Comparison of ENCODE assay signal across 24 cellular contexts in genomic region chr10:109103278-109103677, GRCh38.
DNase-seq lines count a peak whose midpoint lies in the region; ATAC-seq, FAIRE-seq and TF ChIP-seq lines count a peak whose summit lies in the region.
"Had no signal": no experiment of that assay in that cellular context is flagged by ENCODE, and none has a peak within 500 bp of the region (broad histone marks: within the 10 kb centered on the region; RNA-seq: fewer than 3 reads in every experiment).

No MANE protein-coding gene starts in this region.

- no peak overlapping the region for H3K4me2 ChIP-seq in neuronal stem cell (ENCODE audit: insufficient read depth, low read length, poor library complexity, severe bottlenecking)
- H3K4me2 ChIP-seq: BLaER1 had no signal

- H3K4ac ChIP-seq in neuronal stem cell (ENCODE audit: low read length), result no peak overlapping the region

- CTCF ChIA-PET in WTC11 (lab: Charles Lee), result no interaction called here

- H3K36me3 ChIP-seq in small intestine (ENCODE audit: control insufficient read depth in 2 of 2, insufficient read depth in 2 of 2, low read length in 2 of 2) (no peaks in the 10 kb centered on the region), neuronal stem cell (replicated peaks in 1 of 2; ENCODE audit: control insufficient read depth in 2 of 2, insufficient read depth in 2 of 2, low read length in 2 of 2) (no peaks in the 10 kb centered on the region)
- H3K36me3 ChIP-seq: BLaER1 had no signal

- no peak overlapping the region for H2BK12ac ChIP-seq in neuronal stem cell (ENCODE audit: low read length)

- no peaks in the 10 kb centered on the region for H3K4me1 Mint-ChIP-seq in activated CD4-positive, alpha-beta T cell treated with anti-CD3 and anti-CD28 coated beads, Interleukin-2, amount 10 ng/mL, durations not matched to agents 24 days and 14 days
- H3K4me1 Mint-ChIP-seq in WTC11, result peaks cover 8% of the 10 kb centered on the region
- H3K4me1 Mint-ChIP-seq: B cell; CD4-positive, CD25-positive, alpha-beta regulatory T cell had no signal

- ATAC-seq in WTC11, result no peak
- no peak for ATAC-seq in GM19397 (IDR thresholded peaks at IDR 0.05; ENCODE audit: unreplicated experiment)
- ATAC-seq: CD8-positive, alpha-beta T cell; HCT116 had no signal

- no peak overlapping the region for H3K4me3 Mint-ChIP-seq in activated CD4-positive, alpha-beta T cell treated with anti-CD3 and anti-CD28 coated beads, Interleukin-2, amount 10 ng/mL, durations not matched to agents 24 days and 14 days
- H3K4me3 Mint-ChIP-seq in WTC11, result no peak overlapping the region
- H3K4me3 Mint-ChIP-seq: B cell; CD4-positive, CD25-positive, alpha-beta regulatory T cell; CD8-positive, alpha-beta T cell had no signal

- H2BK15ac ChIP-seq in neuronal stem cell (ENCODE audit: low read length), result no peak overlapping the region

- H3K27me3 ChIP-seq in small intestine (ENCODE audit: control insufficient read depth in 2 of 2, insufficient read depth in 2 of 2, low read length in 2 of 2) (no peaks in the 10 kb centered on the region), neuronal stem cell (ENCODE audit: control insufficient read depth in 3 of 3, insufficient read depth in 3 of 3, low read depth in 1 of 3, low read length in 3 of 3) (no peaks in the 10 kb centered on the region)
- H3K27me3 ChIP-seq: BLaER1 had no signal

- H3K9me3 ChIP-seq in small intestine (ENCODE audit: control insufficient read depth, low read depth) (no peaks in the 10 kb centered on the region), neuronal stem cell (replicated peaks in 1 of 2; ENCODE audit: control insufficient read depth in 2 of 2, insufficient read depth in 1 of 2, low read depth in 1 of 2, low read length in 2 of 2) (no peaks in the 10 kb centered on the region)
- H3K9me3 ChIP-seq: BLaER1, Caco-2 had no signal

- no peaks in the 10 kb centered on the region for H3K27me3 Mint-ChIP-seq in activated CD4-positive, alpha-beta T cell treated with anti-CD3 and anti-CD28 coated beads, Interleukin-2, amount 10 ng/mL, durations not matched to agents 24 days and 14 days
- peaks cover 25% of the 10 kb centered on the region for H3K27me3 Mint-ChIP-seq in WTC11 (ENCODE audit: low read depth)
- H3K27me3 Mint-ChIP-seq: B cell; CD4-positive, CD25-positive, alpha-beta regulatory T cell had no signal

- POLR2A ChIA-PET in WTC11 (lab: Charles Lee), result no interaction called here

- TF ChIP-seq CTCF in WTC11 (IDR thresholded peaks at IDR 0.05), result no peak

- no peak overlapping the region for H2BK120ac ChIP-seq in neuronal stem cell (ENCODE audit: low read depth, low read length)

- no peak overlapping the region for H3K4me3 ChIP-seq in small intestine (ENCODE audit: low read depth in 1 of 2, low read length in 2 of 2)
- no peak overlapping the region for H3K4me3 ChIP-seq in neuronal stem cell (ENCODE audit: low read length in 2 of 2)
- H3K4me3 ChIP-seq: BLaER1, GM23248 had no signal

- no peak overlapping the region for H3K9ac ChIP-seq in neuronal stem cell (ENCODE audit: low read depth, low read length, poor library complexity)
- H3K9ac ChIP-seq: BLaER1, GM23248 had no signal

- H3K27ac ChIP-seq in small intestine (ENCODE audit: low read depth in 1 of 2, low read length in 1 of 2) (no peak overlapping the region), neuronal stem cell (replicated peaks; ENCODE audit: low read length) (no peak overlapping the region)
- H3K27ac ChIP-seq: 22Rv1, BLaER1, C4-2B, GM23248 had no signal

- H2AFZ ChIP-seq in neuronal stem cell (ENCODE audit: low read length), result no peak overlapping the region
- H2AFZ ChIP-seq: GM23248 had no signal

- H2AK5ac ChIP-seq in neuronal stem cell (ENCODE audit: low read depth, low read length), result no peak overlapping the region

- no peak overlapping the region for H2BK5ac ChIP-seq in neuronal stem cell (ENCODE audit: low read length)

- WGBS in small intestine, 3 donors, result 7 to 45% (median 18%) methylated on average over 2 of the region's 2 CpGs
- WGBS in neuronal stem cell (ENCODE audit: extremely low coverage in 2 of 2, insufficient read length in 2 of 2, insufficient replicate concordance in 1 of 2), 2 donors, result no CpG with 5 or more reads among the region's 2 CpGs

- H4K8ac ChIP-seq in neuronal stem cell (ENCODE audit: low read depth, low read length), result no peak overlapping the region

- H3K9me3 Mint-ChIP-seq in activated CD4-positive, alpha-beta T cell treated with anti-CD3 and anti-CD28 coated beads, Interleukin-2, amount 10 ng/mL, durations not matched to agents 24 days and 14 days, result no peaks in the 10 kb centered on the region
- H3K9me3 Mint-ChIP-seq in WTC11, result no peaks in the 10 kb centered on the region

- H3K14ac ChIP-seq in neuronal stem cell (ENCODE audit: low read length), result no peak overlapping the region

- H3K27ac Mint-ChIP-seq in activated CD4-positive, alpha-beta T cell treated with anti-CD3 and anti-CD28 coated beads, Interleukin-2, amount 10 ng/mL, durations not matched to agents 24 days and 14 days, result no peak overlapping the region
- H3K27ac Mint-ChIP-seq in WTC11, result no peak overlapping the region
- H3K27ac Mint-ChIP-seq: B cell; CD4-positive, CD25-positive, alpha-beta regulatory T cell; CD8-positive, alpha-beta T cell had no signal

- no peak overlapping the region for H3K23ac ChIP-seq in neuronal stem cell (ENCODE audit: low read depth, low read length, poor library complexity)

- no peak for FAIRE-seq in small intestine (lab: Jason Lieb, UNC)
- FAIRE-seq: A204.1, G401.6, GM12892, H1 had no signal

- H3K4me1 ChIP-seq in small intestine (ENCODE audit: control insufficient read depth in 2 of 2, insufficient read depth in 1 of 2, low read depth in 1 of 2, low read length in 1 of 2) (no peaks in the 10 kb centered on the region), neuronal stem cell (ENCODE audit: control insufficient read depth in 2 of 2, insufficient read depth in 1 of 2, low read depth in 1 of 2, low read length in 2 of 2) (no peaks in the 10 kb centered on the region)
- H3K4me1 ChIP-seq: BLaER1 had no signal

- intact Hi-C loops in activated CD4-positive, alpha-beta T cell treated with anti-CD3 and anti-CD28 coated beads, Interleukin-2, amount 10 ng/mL, durations not matched to agents 24 days and 14 days (cut with micrococcal nuclease), result no loop called here

- no peaks in the 10 kb centered on the region for H3K79me1 ChIP-seq in neuronal stem cell (ENCODE audit: low read depth, low read length)

- H4K91ac ChIP-seq in neuronal stem cell (ENCODE audit: low read depth, low read length, poor library complexity), result no peak overlapping the region

- DNase-seq in activated CD4-positive, alpha-beta T cell treated with anti-CD3 and anti-CD28 coated beads, Interleukin-2, amount 10 ng/mL, durations not matched to agents 24 days and 14 days, result peak; percentile 20
- no peak for DNase-seq in activated CD4-positive, alpha-beta T cell treated with anti-CD3 and anti-CD28 coated beads, Interleukin-2, amount 50 U/mL, for 4 hours
- DNase-seq in mucosa of gallbladder (ENCODE audit: low spot score) (peak; percentile 36), small intestine (peak; percentile 64), WTC11 (ENCODE audit: low spot score) (no peak), neuronal stem cell (ENCODE audit: low spot score) (no peak), NCI-H2227 (lab: John Stamatoyannopoulos, UW; ENCODE audit: unreplicated experiment) (no peak)
- DNase-seq: Caco-2; CD4-positive, CD25-positive, alpha-beta regulatory T cell; CD8-positive, alpha-beta T cell; DMS153; DND-41; GM23248; H7 had no signal

- H3K36me3 Mint-ChIP-seq in activated CD4-positive, alpha-beta T cell treated with anti-CD3 and anti-CD28 coated beads, Interleukin-2, amount 10 ng/mL, durations not matched to agents 24 days and 14 days (ENCODE audit: low read depth), result no peaks in the 10 kb centered on the region
- H3K36me3 Mint-ChIP-seq in WTC11, result no peaks in the 10 kb centered on the region
- H3K36me3 Mint-ChIP-seq: CD4-positive, CD25-positive, alpha-beta regulatory T cell; CD8-positive, alpha-beta T cell had no signal

- no peak overlapping the region for H3K18ac ChIP-seq in neuronal stem cell (ENCODE audit: low read length)

TF ChIP-seq in WTC11, 78 proteins besides CTCF, POLR2A, EP300 and RAD21 (continues in another document):
- TF ChIP-seq TCF7 (CRISPR knock-in tag; IDR thresholded peaks at IDR 0.05; ENCODE audit: low read depth) (no peak), ZNF512 (CRISPR knock-in tag; IDR thresholded peaks at IDR 0.05; ENCODE audit: borderline replicate concordance) (no peak), ZNF396 (CRISPR knock-in tag; IDR thresholded peaks at IDR 0.05; ENCODE audit: borderline replicate concordance) (no peak), MLX (CRISPR knock-in tag; IDR thresholded peaks at IDR 0.05) (no peak), ZNF317 (CRISPR knock-in tag; IDR thresholded peaks at IDR 0.05; ENCODE audit: borderline replicate concordance, low read depth) (no peak), NR1H2 (CRISPR knock-in tag; IDR thresholded peaks at IDR 0.05) (no peak), FOXP1 (CRISPR knock-in tag; IDR thresholded peaks at IDR 0.05; ENCODE audit: borderline replicate concordance) (no peak), ZNF138 (CRISPR knock-in tag; conservative IDR thresholded peaks at IDR 0.05) (no peak)

Comparison
In these comparisons a context has a peak if more than half of its experiments do, and no peak if none do; other contexts are left out.
1. DNase-seq: peak in activated CD4-positive, alpha-beta T cell treated with anti-CD3 and anti-CD28 coated beads, Interleukin-2, amount 10 ng/mL, durations not matched to agents 24 days and 14 days (single experiment), mucosa of gallbladder (single experiment) and small intestine (single experiment); none in activated CD4-positive, alpha-beta T cell treated with anti-CD3 and anti-CD28 coated beads, Interleukin-2, amount 50 U/mL, for 4 hours (0 of 2), WTC11 (single experiment), neuronal stem cell (single experiment) and NCI-H2227 (single experiment).